ENCODE assay signal across 28 cellular contexts in genomic region chr10:50645241-50645640, GRCh38.
"Had no signal": no experiment of that assay in that cellular context is flagged by ENCODE, and none has a peak within 500 bp of the region (broad histone marks: within the 10 kb centered on the region; RNA-seq: fewer than 3 reads in every experiment).

No MANE protein-coding gene starts in this region.

- H3K27ac Mint-ChIP-seq: activated CD4-positive, alpha-beta memory T cell treated with anti-CD3 and anti-CD28 coated beads, Interleukin-2, amount 10 ng/mL, durations not matched to agents 7 days and 5 days; activated CD4-positive, alpha-beta T cell treated with anti-CD3 and anti-CD28 coated beads, Interleukin-2, amount 10 ng/mL, durations not matched to agents 7 days and 5 days; activated naive CD4-positive, alpha-beta T cell treated with anti-CD3 and anti-CD28 coated beads for 36 hours; activated naive CD4-positive, alpha-beta T cell treated with anti-CD3 and anti-CD28 coated beads, Interleukin-2, amount 50 U/mL, for 24 hours; activated naive CD8-positive, alpha-beta T cell treated with anti-CD3 and anti-CD28 coated beads for 36 hours; activated naive CD8-positive, alpha-beta T cell treated with anti-CD3 and anti-CD28 coated beads, Interleukin-2, amount 50 U/mL, for 24 hours; activated T-helper 2 cell treated with anti-CD3 and anti-CD28 coated beads, Interferon-gamma antibody, Interleukin-2, Interleukin-4, amounts not matched to agents 10 μg/mL and 5 μg/mL and 100 μg/mL, durations not matched to agents 14 hours and 24 hours and 36 hours; effector memory CD8-positive, alpha-beta T cell had no signal

- H3K27me3 ChIP-seq: adrenal gland, body of pancreas, esophagus squamous epithelium, gastroesophageal sphincter, heart right ventricle had no signal

- H3K36me3 ChIP-seq: adrenal gland, esophagus squamous epithelium, gastroesophageal sphincter, heart right ventricle had no signal

- ATAC-seq: activated naive CD8-positive, alpha-beta T cell treated with anti-CD3 and anti-CD28 coated beads, Interleukin-2, amount 50 U/mL, for 24 hours; activated T-cell treated with anti-CD3 and anti-CD28 coated beads, Interleukin-2, amount 50 U/mL, for 4 hours; body of pancreas; effector memory CD8-positive, alpha-beta T cell; gastroesophageal sphincter; heart right ventricle had no signal

- DNase-seq: activated CD4-positive, alpha-beta memory T cell treated with anti-CD3 and anti-CD28 coated beads, Interleukin-2, amount 10 ng/mL, durations not matched to agents 7 days and 5 days; activated CD4-positive, alpha-beta T cell treated with anti-CD3 and anti-CD28 coated beads for 1 hour; activated CD4-positive, alpha-beta T cell treated with anti-CD3 and anti-CD28 coated beads for 4 hours; activated CD4-positive, alpha-beta T cell treated with anti-CD3 and anti-CD28 coated beads, Interleukin-2, amount 10 ng/mL, durations not matched to agents 7 days and 5 days; activated CD4-positive, alpha-beta T cell treated with anti-CD3 and anti-CD28 coated beads, Interleukin-2, amount 50 U/mL, for 4 hours; activated CD8-positive, alpha-beta memory T cell treated with anti-CD3 and anti-CD28 coated beads for 24 hours; activated effector memory CD4-positive, alpha-beta T cell treated with anti-CD3 and anti-CD28 coated beads, Interleukin-2, amount 50 U/mL, for 16 hours; activated naive CD4-positive, alpha-beta T cell treated with anti-CD3 and anti-CD28 coated beads for 36 hours; activated naive CD8-positive, alpha-beta T cell treated with anti-CD3 and anti-CD28 coated beads for 36 hours; activated naive CD8-positive, alpha-beta T cell treated with anti-CD3 and anti-CD28 coated beads, Interleukin-2, amount 50 U/mL, for 24 hours; activated T-cell treated with anti-CD3 and anti-CD28 coated beads, Interleukin-2, amount 50 U/mL, for 4 hours; adrenal gland; amygdala; aorta; body of pancreas; caudate nucleus; cortex of kidney; dermis blood vessel endothelial cell; effector CD4-positive, alpha-beta T cell; effector memory CD8-positive, alpha-beta T cell; erythroblast; esophagus squamous epithelium; foreskin melanocyte; heart right ventricle; T-helper 2 cell had no signal

- H3K36me3 Mint-ChIP-seq: activated naive CD4-positive, alpha-beta T cell treated with anti-CD3 and anti-CD28 coated beads, Interleukin-2, amount 50 U/mL, for 24 hours; activated naive CD8-positive, alpha-beta T cell treated with anti-CD3 and anti-CD28 coated beads for 36 hours had no signal

- H3K27ac ChIP-seq: adrenal gland, body of pancreas, esophagus squamous epithelium, gastroesophageal sphincter, heart right ventricle had no signal

- H3K4me1 ChIP-seq: adrenal gland, body of pancreas, esophagus squamous epithelium, gastroesophageal sphincter, heart right ventricle had no signal

- H3K4me1 Mint-ChIP-seq: activated naive CD4-positive, alpha-beta T cell treated with anti-CD3 and anti-CD28 coated beads, Interleukin-2, amount 50 U/mL, for 24 hours; activated naive CD8-positive, alpha-beta T cell treated with anti-CD3 and anti-CD28 coated beads for 36 hours had no signal

- H3K4me3 Mint-ChIP-seq: activated CD4-positive, alpha-beta memory T cell treated with anti-CD3 and anti-CD28 coated beads, Interleukin-2, amount 10 ng/mL, durations not matched to agents 7 days and 5 days; activated CD4-positive, alpha-beta T cell treated with anti-CD3 and anti-CD28 coated beads, Interleukin-2, amount 10 ng/mL, durations not matched to agents 7 days and 5 days; activated naive CD4-positive, alpha-beta T cell treated with anti-CD3 and anti-CD28 coated beads for 36 hours; activated naive CD4-positive, alpha-beta T cell treated with anti-CD3 and anti-CD28 coated beads, Interleukin-2, amount 50 U/mL, for 24 hours; activated naive CD8-positive, alpha-beta T cell treated with anti-CD3 and anti-CD28 coated beads for 36 hours; activated naive CD8-positive, alpha-beta T cell treated with anti-CD3 and anti-CD28 coated beads, Interleukin-2, amount 50 U/mL, for 24 hours; activated T-cell treated with anti-CD3 and anti-CD28 coated beads, Interleukin-2, amount 50 U/mL, for 4 hours; effector memory CD8-positive, alpha-beta T cell had no signal

- H3K4me3 ChIP-seq: adrenal gland, body of pancreas, esophagus squamous epithelium, gastroesophageal sphincter, heart right ventricle had no signal

- H3K9me3 ChIP-seq: adrenal gland, body of pancreas, esophagus squamous epithelium, gastroesophageal sphincter, heart right ventricle had no signal

- H3K9me3 Mint-ChIP-seq: activated CD4-positive, alpha-beta memory T cell treated with anti-CD3 and anti-CD28 coated beads, Interleukin-2, amount 10 ng/mL, durations not matched to agents 7 days and 5 days; activated CD4-positive, alpha-beta T cell treated with anti-CD3 and anti-CD28 coated beads, Interleukin-2, amount 10 ng/mL, durations not matched to agents 7 days and 5 days; activated naive CD4-positive, alpha-beta T cell treated with anti-CD3 and anti-CD28 coated beads for 36 hours; activated naive CD4-positive, alpha-beta T cell treated with anti-CD3 and anti-CD28 coated beads, Interleukin-2, amount 50 U/mL, for 24 hours; activated naive CD8-positive, alpha-beta T cell treated with anti-CD3 and anti-CD28 coated beads for 36 hours; activated naive CD8-positive, alpha-beta T cell treated with anti-CD3 and anti-CD28 coated beads, Interleukin-2, amount 50 U/mL, for 24 hours; activated T-helper 2 cell treated with anti-CD3 and anti-CD28 coated beads, Interferon-gamma antibody, Interleukin-2, Interleukin-4, amounts not matched to agents 10 μg/mL and 5 μg/mL and 100 μg/mL, durations not matched to agents 14 hours and 24 hours and 36 hours; effector memory CD8-positive, alpha-beta T cell had no signal

- H3K27me3 Mint-ChIP-seq: activated CD4-positive, alpha-beta T cell treated with anti-CD3 and anti-CD28 coated beads, Interleukin-2, amount 10 ng/mL, durations not matched to agents 7 days and 5 days; activated naive CD4-positive, alpha-beta T cell treated with anti-CD3 and anti-CD28 coated beads, Interleukin-2, amount 50 U/mL, for 24 hours; activated naive CD8-positive, alpha-beta T cell treated with anti-CD3 and anti-CD28 coated beads for 36 hours; activated naive CD8-positive, alpha-beta T cell treated with anti-CD3 and anti-CD28 coated beads, Interleukin-2, amount 50 U/mL, for 24 hours; effector memory CD8-positive, alpha-beta T cell had no signal
